In genomic region chr2:209556354-209556961, GRCh38 we compare ENCODE assay signal across 9 cellular contexts.
A peak's percentile ranks its signal among the peaks of the same experiment; 100 is the strongest.
DNase-seq lines count a peak whose midpoint lies in the region; ATAC-seq and TF ChIP-seq lines count a peak whose summit lies in the region.
"Had no signal": no experiment of that assay in that cellular context is flagged by ENCODE, and none has a peak within 500 bp of the region (broad histone marks: within the 10 kb centered on the region; RNA-seq: fewer than 3 reads in every experiment).

No MANE protein-coding gene starts in this region.

- H3K27me3 Mint-ChIP-seq in activated T-helper 17 cell treated with anti-CD3 and anti-CD28 coated beads, Interleukin-2, amount 50 U/mL, for 72 hours = no peaks in the 10 kb centered on the region
- H3K27me3 Mint-ChIP-seq: IgD-negative memory B cell had no signal

- H3K79me2 ChIP-seq in SK-N-SH (ENCODE audit: insufficient read depth) = no peaks in the 10 kb centered on the region

- no peaks in the 10 kb centered on the region for H3K9me2 ChIP-seq in SK-N-SH

- TF ChIP-seq RAD21 in SK-N-SH (IDR thresholded peaks at IDR 0.05; ENCODE audit: low read length) = peak; percentile 77

- H3K4me1 ChIP-seq in BE2C (no peaks in the 10 kb centered on the region), SK-N-SH (ENCODE audit: control insufficient read depth in 1 of 2, insufficient read depth in 2 of 2, low read depth in 1 of 2, low read length in 1 of 2) (no peaks in the 10 kb centered on the region)

- H3K9me3 ChIP-seq in BE2C (no peaks in the 10 kb centered on the region), SK-N-SH (no peaks in the 10 kb centered on the region)

- H3K36me3 ChIP-seq in BE2C (no peaks in the 10 kb centered on the region), SK-N-SH (replicated peaks in 1 of 2; ENCODE audit: control insufficient read depth in 1 of 2, insufficient read depth in 2 of 2, low read length in 1 of 2) (no peaks in the 10 kb centered on the region)

- no peaks in the 10 kb centered on the region for H4K20me1 ChIP-seq in SK-N-SH (ENCODE audit: insufficient read depth)

- H3K9ac ChIP-seq in SK-N-SH = no peak overlapping the region

- DNase-seq in BE2C = peak; percentile 14
- peak; percentile 27 for DNase-seq in SK-N-SH
- DNase-seq in iPS-NIHi11 (ENCODE audit: low spot score) = peak; percentile 45
- DNase-seq in activated CD8-positive, alpha-beta memory T cell treated with anti-CD3 and anti-CD28 coated beads, Interleukin-2, amount 50 U/mL, for 4 hours = no peak

- TF ChIP-seq CTCF in BE2C (IDR thresholded peaks at IDR 0.05; ENCODE audit: low read depth, low read length) (peak; percentile 76), SK-N-SH (IDR thresholded peaks at IDR 0.05) (peak; percentile 72)

- POLR2A ChIA-PET in SK-N-SH (lab: Yijun Ruan, JAX) = no interaction called here

- H3K36me3 Mint-ChIP-seq in activated T-helper 17 cell treated with anti-CD3 and anti-CD28 coated beads, Interleukin-2, amount 50 U/mL, for 72 hours (ENCODE audit: low read depth) = no peaks in the 10 kb centered on the region

- H3F3A ChIP-seq in SK-N-SH (replicated peaks; ENCODE audit: insufficient read depth) = no peaks in the 10 kb centered on the region

- H3K27me3 ChIP-seq in BE2C (no peaks in the 10 kb centered on the region), SK-N-SH (ENCODE audit: insufficient read depth) (no peaks in the 10 kb centered on the region)

- no peak overlapping the region for H3K4me3 ChIP-seq in BE2C (ENCODE audit: low read depth, low read length)
- H3K4me3 ChIP-seq in SK-N-SH (ENCODE audit: low read depth in 2 of 2, low read length in 1 of 2) = no peak overlapping the region

- no peak for TF ChIP-seq EP300 in SK-N-SH (IDR thresholded peaks at IDR 0.05; ENCODE audit: borderline replicate concordance in 1 of 2, low read depth in 1 of 2, low read length in 1 of 2)

- no peak overlapping the region for H3K27ac Mint-ChIP-seq in activated T-helper 17 cell treated with anti-CD3 and anti-CD28 coated beads, Interleukin-2, amount 50 U/mL, for 72 hours
- H3K27ac Mint-ChIP-seq: IgD-negative memory B cell had no signal

- H3K4me2 ChIP-seq in SK-N-SH = no peak overlapping the region

- no peak overlapping the region for H3K27ac ChIP-seq in SK-N-SH (ENCODE audit: low read depth in 2 of 2, low read length in 1 of 2)

- WGBS in SK-N-SH (ENCODE audit: low lambda C conversion rate) = 82% methylated on average over 4 of the region's 4 CpGs

- H3K9me3 Mint-ChIP-seq in activated T-helper 17 cell treated with anti-CD3 and anti-CD28 coated beads, Interleukin-2, amount 50 U/mL, for 72 hours = no peaks in the 10 kb centered on the region
- H3K9me3 Mint-ChIP-seq: IgD-negative memory B cell had no signal

- H3K4me1 Mint-ChIP-seq in activated T-helper 17 cell treated with anti-CD3 and anti-CD28 coated beads, Interleukin-2, amount 50 U/mL, for 72 hours = no peaks in the 10 kb centered on the region

- H3K4me3 Mint-ChIP-seq in activated T-helper 17 cell treated with anti-CD3 and anti-CD28 coated beads, Interleukin-2, amount 50 U/mL, for 72 hours = no peak overlapping the region

- CTCF ChIA-PET in SK-N-SH (lab: Yijun Ruan, JAX) = interaction anchor here (0.7 to 2.6 kb wide), 9 partner anchors 10 to 222 kb away, joined by 3 to 22 read pairs (median 5); partner anchors contain the start of gene MAP2

- ATAC-seq in GM18909 (IDR thresholded peaks at IDR 0.05; ENCODE audit: poor library complexity, unreplicated experiment) (peak; percentile 77), HG03565 (IDR thresholded peaks at IDR 0.05; ENCODE audit: unreplicated experiment) (peak; percentile 73), HG03097 (IDR thresholded peaks at IDR 0.05; ENCODE audit: low FRiP score, unreplicated experiment) (no peak)
- no peak for ATAC-seq in activated T-helper 17 cell treated with anti-CD3 and anti-CD28 coated beads, Interleukin-2, amount 50 U/mL, for 72 hours (replicated peaks)

- no peak overlapping the region for H2AFZ ChIP-seq in SK-N-SH (ENCODE audit: low read depth)

TF ChIP-seq in SK-N-SH, 30 proteins besides CTCF, POLR2A, EP300 and RAD21:
- TF ChIP-seq NRF1 (IDR thresholded peaks at IDR 0.05; ENCODE audit: low read depth, low read length) = no peak
- TF ChIP-seq SMC3 (IDR thresholded peaks at IDR 0.05; ENCODE audit: low read depth, low read length) = peak; percentile 74

Comparison
In these comparisons a context has a peak if more than half of its experiments do, and no peak if none do; other contexts are left out.
1. ATAC-seq: peak in GM18909 (single experiment) and HG03565 (single experiment); none in HG03097 (single experiment) and activated T-helper 17 cell treated with anti-CD3 and anti-CD28 coated beads, Interleukin-2, amount 50 U/mL, for 72 hours (single experiment).